Comparison of ENCODE assay signal across 26 cellular contexts in the genomic region with DNA sequence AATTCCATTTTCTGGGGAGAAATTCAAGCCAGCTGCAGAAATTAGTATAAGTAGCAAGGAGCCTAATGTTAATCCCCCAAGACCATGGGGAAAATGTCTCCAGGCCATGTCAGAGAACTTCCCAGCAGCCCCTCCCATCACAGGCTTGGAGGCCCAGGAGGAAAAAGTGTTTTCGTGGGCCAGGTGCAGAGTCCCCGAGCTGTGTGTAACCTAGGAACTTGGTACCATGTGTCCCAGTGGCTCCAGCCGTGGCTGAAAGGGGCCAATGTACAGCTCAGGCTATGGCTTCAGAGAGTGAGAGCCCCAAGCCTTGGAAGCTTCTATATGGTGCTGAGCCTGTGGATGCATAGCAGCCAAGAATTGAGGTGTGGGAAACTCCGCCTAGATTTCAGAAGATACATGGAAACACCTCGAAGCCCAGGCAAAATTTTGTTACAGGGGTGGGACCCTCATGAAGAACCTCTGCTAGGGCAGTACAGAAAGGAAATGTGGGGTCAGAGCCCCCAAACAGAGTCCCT.
"Had no signal": no experiment of that assay in that cellular context is flagged by ENCODE, and none has a peak within 500 bp of the region (broad histone marks: within the 10 kb centered on the region; RNA-seq: fewer than 3 reads in every experiment).

No MANE protein-coding gene starts in this region.

- ATAC-seq: body of pancreas, Right ventricle myocardium inferior, T-cell had no signal

- H3K9me3 ChIP-seq: ascending aorta, body of pancreas had no signal

- H3K4me1 ChIP-seq: ascending aorta, body of pancreas had no signal

- H3K9ac ChIP-seq: KMS-11 had no signal

- H3K27ac Mint-ChIP-seq: activated CD4-positive, alpha-beta memory T cell treated with anti-CD3 and anti-CD28 coated beads for 36 hours; activated CD4-positive, alpha-beta T cell treated with anti-CD3 and anti-CD28 coated beads, Interleukin-2, amount 10 ng/mL, durations not matched to agents 7 days and 5 days; activated naive CD4-positive, alpha-beta T cell treated with anti-CD3 and anti-CD28 coated beads, Interleukin-2, amount 50 U/mL, for 24 hours; activated T-helper 2 cell treated with anti-CD3 and anti-CD28 coated beads, Interferon-gamma antibody, Interleukin-2, Interleukin-4, amounts not matched to agents 10 μg/mL and 5 μg/mL and 100 μg/mL, durations not matched to agents 14 hours and 24 hours and 36 hours; T-cell had no signal

- FAIRE-seq: bronchial epithelial cell had no signal

- H3K4me3 ChIP-seq: ascending aorta, body of pancreas, SK-N-MC had no signal

- H3K4me2 ChIP-seq: KMS-11 had no signal

- H3K27me3 ChIP-seq: ascending aorta, body of pancreas had no signal

- H3K4me3 Mint-ChIP-seq: activated CD4-positive, alpha-beta memory T cell treated with anti-CD3 and anti-CD28 coated beads for 36 hours; activated CD4-positive, alpha-beta T cell treated with anti-CD3 and anti-CD28 coated beads, Interleukin-2, amount 10 ng/mL, durations not matched to agents 7 days and 5 days; activated naive CD4-positive, alpha-beta T cell treated with anti-CD3 and anti-CD28 coated beads, Interleukin-2, amount 50 U/mL, for 24 hours; T-cell had no signal

- DNase-seq: activated CD4-positive, alpha-beta memory T cell treated with anti-CD3 and anti-CD28 coated beads for 36 hours; activated CD4-positive, alpha-beta T cell treated with anti-CD3 and anti-CD28 coated beads, Interleukin-2, amount 10 ng/mL, durations not matched to agents 7 days and 5 days; activated CD4-positive, CD25-positive, alpha-beta regulatory T cell; activated CD8-positive, alpha-beta memory T cell treated with anti-CD3 and anti-CD28 coated beads for 24 hours; activated naive CD4-positive, alpha-beta T cell; activated T-cell treated with anti-CD3 and anti-CD28 coated beads, Interleukin-2, amount 50 U/mL, for 48 hours; body of pancreas; central memory CD4-positive, alpha-beta T cell; NCI-H1092 treated with DMSO at 0.1 percent for 48 hours; NCI-H1417 treated with DMSO at 0.1 percent for 48 hours; NCI-H1694; NCI-H2029; NCI-H345; NCI-H510A; NCI-H526 treated with DMSO at 0.1 percent for 48 hours; NCI-H82; RPMI8226 had no signal

- H3K27ac ChIP-seq: ascending aorta, body of pancreas, KMS-11, SK-N-MC, VCaP had no signal

- H3K36me3 Mint-ChIP-seq: activated CD4-positive, alpha-beta memory T cell treated with anti-CD3 and anti-CD28 coated beads for 36 hours; T-cell had no signal

- H3K36me3 ChIP-seq: ascending aorta had no signal

- H3K4me1 Mint-ChIP-seq: activated CD4-positive, alpha-beta T cell treated with anti-CD3 and anti-CD28 coated beads, Interleukin-2, amount 10 ng/mL, durations not matched to agents 7 days and 5 days; activated naive CD4-positive, alpha-beta T cell treated with anti-CD3 and anti-CD28 coated beads, Interleukin-2, amount 50 U/mL, for 24 hours; T-cell had no signal
